ENCODE assay signal across 9 cellular contexts in the genomic region with DNA sequence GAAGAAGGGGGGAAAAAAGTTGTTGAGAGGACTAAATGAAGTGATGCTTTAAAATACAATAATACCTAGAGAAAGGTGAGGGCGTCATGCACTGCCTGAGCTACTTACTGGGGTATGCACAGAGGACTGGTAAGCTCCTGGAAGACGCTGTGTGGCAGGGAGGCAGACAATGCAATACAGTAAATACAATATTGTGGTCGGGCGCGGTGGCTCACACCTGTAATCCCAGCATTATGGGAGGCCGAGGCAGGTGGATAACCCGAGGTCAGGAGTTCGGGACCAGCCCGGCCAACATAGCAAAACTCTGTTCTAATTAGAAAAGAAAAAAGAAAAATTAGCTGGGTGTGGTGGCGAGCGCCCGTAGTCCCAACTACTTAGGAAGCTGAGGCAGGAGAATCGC. TPM values are rescaled to one million over a fixed set of nuclear protein-coding genes. Genes with fewer than 3 reads are reported as not detected.
DNase-seq lines count a peak whose midpoint lies in the region; ATAC-seq and TF ChIP-seq lines count a peak whose summit lies in the region.
"Had no signal": no experiment of that assay in that cellular context is flagged by ENCODE, and none has a peak within 500 bp of the region (broad histone marks: within the 10 kb centered on the region; RNA-seq: fewer than 3 reads in every experiment).

No MANE protein-coding gene starts in this region.

- H3K4me1 ChIP-seq in PC-3 (ENCODE audit: insufficient read depth, low read length) (peaks cover 66% of the 10 kb centered on the region), esophagus squamous epithelium (peaks cover 3 to 42% (median 9%) of the 10 kb centered on the region in 3 donors), ovary (ENCODE audit: insufficient read depth) (peaks cover 3% of the 10 kb centered on the region)

- peak overlapping the region; percentile 77 for H3K4me3 ChIP-seq in PC-3 (ENCODE audit: low read length)
- H3K4me3 ChIP-seq in esophagus squamous epithelium, result peak overlapping the region; percentile 38 to 70 (median 57)
- H3K4me3 ChIP-seq in ovary, result peak overlapping the region; percentile 76

- H3K9ac ChIP-seq in PC-3 (ENCODE audit: low read length), result peak overlapping the region; percentile 66

- BruUV-seq in PC-3 (replicated peaks; lab: Mats Ljungman, UMichigan), result no TSS peak

- peak overlapping the region; percentile 95 for H2AFZ ChIP-seq in PC-3 (ENCODE audit: low read length)

- H3K27ac ChIP-seq in C4-2B, result peak overlapping the region; percentile 52
- H3K27ac ChIP-seq in PC-3 (ENCODE audit: low read length), result peak overlapping the region; percentile 18
- H3K27ac ChIP-seq in esophagus squamous epithelium, result peak overlapping the region in 3 of 4 donors; percentile 40 to 72 (median 46)
- no peak overlapping the region for H3K27ac ChIP-seq in ovary

- ATAC-seq in PC-3, result no peak
- ATAC-seq in GM19452 (IDR thresholded peaks at IDR 0.05; ENCODE audit: unreplicated experiment), result no peak
- ATAC-seq in GM21576 (IDR thresholded peaks at IDR 0.05; ENCODE audit: unreplicated experiment), result no peak
- ATAC-seq in HG02840 (IDR thresholded peaks at IDR 0.05; ENCODE audit: low FRiP score, unreplicated experiment), result no peak

- no peaks in the 10 kb centered on the region for H3K27me3 ChIP-seq in PC-3 (ENCODE audit: low read length)
- peaks cover 0 to 6% (median 0%) of the 10 kb centered on the region in 4 donors for H3K27me3 ChIP-seq in esophagus squamous epithelium
- no peaks in the 10 kb centered on the region for H3K27me3 ChIP-seq in ovary

- H3K36me3 ChIP-seq in PC-3 (ENCODE audit: low read depth, low read length), result no peaks in the 10 kb centered on the region
- no peaks in the 10 kb centered on the region for H3K36me3 ChIP-seq in esophagus squamous epithelium
- no peaks in the 10 kb centered on the region for H3K36me3 ChIP-seq in ovary

- TF ChIP-seq POLR2A in esophagus squamous epithelium (IDR thresholded peaks at IDR 0.05) (no peak), ovary (IDR thresholded peaks at IDR 0.05) (no peak)

- 69 to 76% methylated on average over 13 of the region's 13 CpGs for WGBS in esophagus squamous epithelium, 2 donors
- WGBS in ovary, 3 donors, result 73 to 81% (median 74%) methylated on average over 13 of the region's 13 CpGs

- H3F3A ChIP-seq in PC-3 (ENCODE audit: low read length, unreplicated experiment), result peaks cover 22% of the 10 kb centered on the region

- no peak for TF ChIP-seq CTCF in C4-2B (conservative IDR thresholded peaks at IDR 0.05)
- TF ChIP-seq CTCF in PC-3 (conservative IDR thresholded peaks at IDR 0.05; ENCODE audit: low read depth, low read length), result no peak
- no peak for TF ChIP-seq CTCF in esophagus squamous epithelium (IDR thresholded peaks at IDR 0.05)
- TF ChIP-seq CTCF in ovary (IDR thresholded peaks at IDR 0.05), result no peak

- DNase-seq in PC-3, result no peak
- no peak for DNase-seq in esophagus squamous epithelium (lab: John Stamatoyannopoulos, UW)
- DNase-seq in ovary, result no peak
- DNase-seq in DMS53 (lab: John Stamatoyannopoulos, UW), result no peak

- POLR2A ChIA-PET in PC-3 (lab: Charles Lee; ENCODE audit: unreplicated experiment), result no interaction called here

- no peaks in the 10 kb centered on the region for H3K9me3 ChIP-seq in PC-3 (ENCODE audit: low read length)
- no peaks in the 10 kb centered on the region for H3K9me3 ChIP-seq in esophagus squamous epithelium
- no peaks in the 10 kb centered on the region for H3K9me3 ChIP-seq in ovary

- no peaks in the 10 kb centered on the region for H4K20me1 ChIP-seq in PC-3 (ENCODE audit: low read length)

- H3K9me2 ChIP-seq in PC-3 (replicated peaks; ENCODE audit: low read length), result no peaks in the 10 kb centered on the region

- intact Hi-C loops in PC-3 (cut with micrococcal nuclease) (loop anchor here (2.0 to 5.0 kb wide), 2 partner anchors 17 to 36 kb away; no protein-coding TSS in a partner anchor), esophagus squamous epithelium (cut with DNase I) (no loop called here), ovary (cut with DNase I) (loop anchor here in 2 of 4 donors (5.0 to 10.0 kb wide), 2 partner anchors 49 to 117 kb away; no protein-coding TSS in a partner anchor)

- peak overlapping the region; percentile 97 for H3K4me2 ChIP-seq in PC-3 (ENCODE audit: low read length)

- H3K79me2 ChIP-seq in PC-3 (ENCODE audit: low read length), result peaks cover 37% of the 10 kb centered on the region

- TF ChIP-seq EP300 in ovary (IDR thresholded peaks at IDR 0.05), result no peak

- CTCF ChIA-PET in PC-3 (lab: Charles Lee), result no interaction called here

RNA-seq across cellular contexts. Expression of a gene that starts 0.7 kb away (rescaled TPM):
- total RNA-seq in PC-3 (2014; rRNA removed) (51.7 and 57.1 TPM in 2 replicates), esophagus squamous epithelium (10 to 100 TPM in 1 of 4 donors, 1 to 10 TPM in 3; 8.8 to 16.0 (median 9.2) TPM), ovary (10 to 100 TPM in 2 of 7 donors, 1 to 10 TPM in 5; 4.2 to 13.7 (median 8.2) TPM)
- polyA plus RNA-seq in ovary, result 10 to 100 TPM in 1 of 2 donors, 1 to 10 TPM in 1; 7.9 to 26.1 TPM

RNA-seq across cellular contexts. Expression of a gene that starts 43.6 kb away (rescaled TPM):
- total RNA-seq in PC-3 (2014; rRNA removed) (0.22 TPM in 1 of 2 replicates, not detected in the other), esophagus squamous epithelium (not detected), ovary (not detected)
- not detected for polyA plus RNA-seq in ovary
- total RNA-seq: T-helper 1 cell treated with Interleukin-12 subunit alpha and Interleukin-12 subunit beta and Interleukin-4 antibody, amounts not matched to agents 30 ng/mL and 1 ng/mL, for 36 hours had no signal

Comparison
In these comparisons a context has a peak if more than half of its experiments do, and no peak if none do; other contexts are left out.
1. H3K27ac ChIP-seq: peak in C4-2B (single experiment), PC-3 (single experiment) and esophagus squamous epithelium (3 of 4); none in ovary (0 of 2).
2. Peak in every context shown above with its lines, with median percentiles within 50 percentile points of each other: H3K4me3 ChIP-seq.